ENCODE assay signal across 18 cellular contexts in genomic region chr10:117262296-117263293, GRCh38. TPM values are rescaled to one million over a fixed set of nuclear protein-coding genes. Genes with fewer than 3 reads are reported as not detected.
DNase-seq lines count a peak whose midpoint lies in the region; ATAC-seq and TF ChIP-seq lines count a peak whose summit lies in the region.
"Had no signal": no experiment of that assay in that cellular context is flagged by ENCODE, and none has a peak within 500 bp of the region (broad histone marks: within the 10 kb centered on the region; RNA-seq: fewer than 3 reads in every experiment).

No MANE protein-coding gene starts in this region.

- no peak for TF ChIP-seq CTCF in HCT116 (IDR thresholded peaks at IDR 0.05 in 2 of 3, conservative IDR thresholded peaks at IDR 0.05 in 1 of 3; ENCODE audit: borderline replicate concordance in 1 of 3, insufficient read depth in 1 of 3, low read depth in 2 of 3, low read length in 2 of 3)
- no peak for TF ChIP-seq CTCF in colonic mucosa (IDR thresholded peaks at IDR 0.05)

- H4K8ac ChIP-seq in trophoblast cell (ENCODE audit: low read depth, low read length), result no peak overlapping the region

- DNase-seq in HCT116 (ENCODE audit: low read depth, low spot score) (no peak), SK-N-DZ (ENCODE audit: low spot score) (peak; percentile 27), erythroblast (lab: John Stamatoyannopoulos, UW) (peak; percentile 74 to 92), trophoblast cell (no peak), amniotic stem cell (lab: John Stamatoyannopoulos, UW) (no peak), colonic mucosa (no peak)
- DNase-seq in stimulated activated CD4-positive, alpha-beta T cell treated with anti-CD3 and anti-CD28 coated beads, Interleukin-1b, Interleukin-23, amount 100 ng/mL, for 48 hours, result no peak
- DNase-seq: C1 segment of cervical spinal cord, DMS53, Kasumi-1, NCI-H1417, NCI-H1930, NCI-H2171 treated with DMSO at 0.1 percent for 48 hours, NCI-H82, SHP77 treated with DMSO at 0.1 percent for 48 hours had no signal

- no peak overlapping the region for H2BK12ac ChIP-seq in trophoblast cell (ENCODE audit: low read length)

- no peaks in the 10 kb centered on the region for H3K9me3 ChIP-seq in HCT116 (ENCODE audit: control insufficient read depth in 1 of 2, insufficient read depth in 1 of 2, low read depth in 1 of 2, low read length in 2 of 2)
- no peaks in the 10 kb centered on the region for H3K9me3 ChIP-seq in trophoblast cell (ENCODE audit: insufficient read depth, low read depth, low read length)
- H3K9me3 ChIP-seq in colonic mucosa, result no peaks in the 10 kb centered on the region

- H3K14ac ChIP-seq in trophoblast cell (ENCODE audit: low read length), result no peak overlapping the region

- H3K79me2 ChIP-seq in HCT116 (ENCODE audit: insufficient read depth, low read length) (no peaks in the 10 kb centered on the region), trophoblast cell (ENCODE audit: control insufficient read depth, insufficient read depth, low read length, poor library complexity) (no peaks in the 10 kb centered on the region)

- no peak overlapping the region for H3K27ac ChIP-seq in HCT116 (ENCODE audit: low read depth, low read length)
- H3K27ac ChIP-seq in trophoblast cell (ENCODE audit: low read depth, low read length), result peak overlapping the region; percentile 24
- H3K27ac ChIP-seq in colonic mucosa, result no peak overlapping the region

- no TSS peak for BruUV-seq in HCT116 (replicated peaks; lab: Mats Ljungman, UMichigan)

- no peak overlapping the region for H3K4ac ChIP-seq in trophoblast cell (ENCODE audit: low read depth, low read length)

- TF ChIP-seq POLR2A in HCT116 (IDR thresholded peaks at IDR 0.05; ENCODE audit: borderline replicate concordance, extremely low read depth, insufficient read depth, insufficient read length) (no peak), erythroblast (IDR thresholded peaks at IDR 0.05; ENCODE audit: low read length) (no peak)

- no peak overlapping the region for H4K91ac ChIP-seq in trophoblast cell (ENCODE audit: low read depth, low read length)

- POLR2A ChIA-PET in HCT116 (lab: Charles Lee), result no interaction called here

- no peak for TF ChIP-seq RAD21 in HCT116 (IDR thresholded peaks at IDR 0.05; ENCODE audit: low read depth)

- H3K4me3 ChIP-seq in HCT116 (replicated peaks in 1 of 2; ENCODE audit: low read depth in 1 of 2, low read length in 2 of 2) (no peak overlapping the region), trophoblast cell (ENCODE audit: low read depth, low read length) (no peak overlapping the region), colonic mucosa (no peak overlapping the region)
- H3K4me3 ChIP-seq: GM12878 had no signal

- H3K27me3 ChIP-seq in HCT116 (ENCODE audit: insufficient read depth, low read length), result peaks cover 39% of the 10 kb centered on the region
- no peaks in the 10 kb centered on the region for H3K27me3 ChIP-seq in trophoblast cell (ENCODE audit: insufficient read depth, low read length)
- H3K27me3 ChIP-seq in colonic mucosa, result no peaks in the 10 kb centered on the region

- no peaks in the 10 kb centered on the region for H3K9me2 ChIP-seq in HCT116 (ENCODE audit: insufficient read depth)

- H3K4me1 ChIP-seq in HCT116 (ENCODE audit: control insufficient read depth in 1 of 2, insufficient read depth in 2 of 2, low read length in 2 of 2) (no peaks in the 10 kb centered on the region), trophoblast cell (ENCODE audit: control insufficient read depth in 1 of 2, insufficient read depth in 2 of 2, low read length in 2 of 2) (peaks cover 6 to 10% of the 10 kb centered on the region in 2 experiments), colonic mucosa (no peaks in the 10 kb centered on the region)

- no peaks in the 10 kb centered on the region for H3K79me1 ChIP-seq in trophoblast cell (ENCODE audit: low read length)

- WGBS in trophoblast cell (ENCODE audit: extremely low coverage, insufficient coverage, insufficient read length), result no CpG with 5 or more reads among the region's 17 CpGs

- H3K4me2 ChIP-seq in HCT116 (ENCODE audit: low read length), result no peak overlapping the region
- H3K4me2 ChIP-seq in trophoblast cell (ENCODE audit: low read length), result no peak overlapping the region

- no peak overlapping the region for H2AFZ ChIP-seq in HCT116 (ENCODE audit: low read depth, low read length, poor library complexity, severe bottlenecking)
- H2AFZ ChIP-seq in trophoblast cell (ENCODE audit: insufficient read depth, low read length, poor library complexity), result no peak overlapping the region

- CTCF ChIA-PET in HCT116 (lab: Charles Lee), result no interaction called here

- no peak overlapping the region for H4K12ac ChIP-seq in trophoblast cell (ENCODE audit: low read depth, low read length)

- H3K36me3 ChIP-seq in HCT116 (ENCODE audit: control insufficient read depth in 1 of 2, insufficient read depth in 2 of 2, low read length in 2 of 2) (no peaks in the 10 kb centered on the region), trophoblast cell (ENCODE audit: control insufficient read depth in 1 of 2, insufficient read depth in 2 of 2, low read length in 2 of 2) (no peaks in the 10 kb centered on the region), colonic mucosa (no peaks in the 10 kb centered on the region)

- ATAC-seq in HCT116, result peak; percentile 37
- ATAC-seq in HG03378 (IDR thresholded peaks at IDR 0.05; ENCODE audit: unreplicated experiment), result no peak
- ATAC-seq: GM12878 had no signal

- no peak overlapping the region for H2AK5ac ChIP-seq in trophoblast cell (ENCODE audit: low read length)

- no peak overlapping the region for H3K9ac ChIP-seq in HCT116 (ENCODE audit: low read length)
- no peak overlapping the region for H3K9ac ChIP-seq in trophoblast cell (ENCODE audit: low read length)
- H3K9ac ChIP-seq in colonic mucosa (ENCODE audit: low read depth in 2 of 2, low read length in 2 of 2), result no peak overlapping the region

- H4K20me1 ChIP-seq in HCT116 (ENCODE audit: insufficient read depth), result no peaks in the 10 kb centered on the region

- no peak overlapping the region for H2BK120ac ChIP-seq in trophoblast cell (ENCODE audit: insufficient read depth, low read length, poor library complexity)

- no peak overlapping the region for H3K18ac ChIP-seq in trophoblast cell (ENCODE audit: low read length)

- intact Hi-C loops in HCT116 (cut with micrococcal nuclease) (no loop called here), colonic mucosa (cut with DNase I) (no loop called here)

- RAD21 ChIA-PET in HCT116 (lab: Charles Lee; ENCODE audit: low non-redundant PET in 1 of 2, low total read pairs in 2 of 2, uncharacterized antibody in 2 of 2, unreplicated experiment in 2 of 2), result no interaction called here

- H3K23ac ChIP-seq in trophoblast cell (ENCODE audit: low read length), result no peak overlapping the region

- no peak overlapping the region for H2BK5ac ChIP-seq in trophoblast cell (ENCODE audit: low read depth, low read length, poor library complexity)

TF ChIP-seq in HCT116, 20 proteins besides CTCF, POLR2A, EP300 and RAD21 (continues in another document):
- TF ChIP-seq SIN3A (IDR thresholded peaks at IDR 0.05; ENCODE audit: low read depth), result no peak
- TF ChIP-seq ZBTB33 (IDR thresholded peaks at IDR 0.05; ENCODE audit: extremely low read depth, insufficient replicate concordance, low read length), result no peak
- TF ChIP-seq SP1 (IDR thresholded peaks at IDR 0.05; ENCODE audit: low read depth), result no peak
- TF ChIP-seq ZNF274 (IDR thresholded peaks at IDR 0.05; ENCODE audit: low read depth, low read length), result no peak
- TF ChIP-seq ATF3 (IDR thresholded peaks at IDR 0.05), result no peak
- no peak for TF ChIP-seq MAX (IDR thresholded peaks at IDR 0.05)

RNA-seq across cellular contexts. Expression of gene SLC18A2, which starts 21.7 kb away (rescaled TPM):
- total RNA-seq in HCT116 (2021; ENCODE audit: unreplicated experiment), result not detected
- polyA plus RNA-seq in HCT116 (2012), result 0.04 TPM in 1 of 2 replicates, not detected in the other
- 6.9 and 8.9 TPM in 2 replicates for polyA plus RNA-seq in SK-N-DZ (2014; cell fraction: cytosol; rRNA removed)
- polyA plus RNA-seq in SK-N-DZ (2014; cell fraction: nucleus; rRNA removed), result 15.7 and 19.5 TPM in 2 replicates
- polyA plus RNA-seq in trophoblast cell (2013), result 0.16 and 0.19 TPM in 2 replicates
- 1 to 10 TPM; 1.2 to 1.6 TPM for total RNA-seq in colonic mucosa
- total RNA-seq: G401 had no signal

Comparison
In these comparisons a context has a peak if more than half of its experiments do, and no peak if none do; other contexts are left out.
1. DNase-seq: peak in SK-N-DZ (single experiment) and erythroblast (2 of 2); none in HCT116 (single experiment), trophoblast cell (0 of 2), amniotic stem cell (single experiment), stimulated activated CD4-positive, alpha-beta T cell treated with anti-CD3 and anti-CD28 coated beads, Interleukin-1b, Interleukin-23, amount 100 ng/mL, for 48 hours (single experiment) and colonic mucosa (single experiment).